In the genomic region with DNA sequence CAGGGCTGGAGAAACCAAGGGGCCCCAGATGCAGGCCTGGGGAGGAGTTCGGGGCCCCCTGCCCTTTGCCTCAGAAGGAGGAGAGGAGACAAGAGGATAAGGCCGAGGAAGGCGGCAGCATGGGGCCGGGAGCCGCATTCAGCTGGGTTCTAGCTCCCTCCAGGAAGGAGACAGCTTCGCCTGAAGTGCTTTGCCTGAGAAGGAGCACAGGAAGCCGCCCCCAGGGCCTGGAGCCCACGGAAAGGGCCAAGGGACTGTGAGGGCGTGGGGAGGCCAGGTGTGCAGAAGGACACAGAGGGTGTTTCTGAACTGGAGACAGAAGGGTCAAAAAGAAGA, we compare ENCODE assay signal across 1 cellular context.
TF ChIP-seq lines count a peak whose summit lies in the region.

No MANE protein-coding gene starts in this region.

TF ChIP-seq in H1, 55 proteins besides CTCF, POLR2A, EP300 and RAD21 (continued from another document):
- TF ChIP-seq, protein P1, sequence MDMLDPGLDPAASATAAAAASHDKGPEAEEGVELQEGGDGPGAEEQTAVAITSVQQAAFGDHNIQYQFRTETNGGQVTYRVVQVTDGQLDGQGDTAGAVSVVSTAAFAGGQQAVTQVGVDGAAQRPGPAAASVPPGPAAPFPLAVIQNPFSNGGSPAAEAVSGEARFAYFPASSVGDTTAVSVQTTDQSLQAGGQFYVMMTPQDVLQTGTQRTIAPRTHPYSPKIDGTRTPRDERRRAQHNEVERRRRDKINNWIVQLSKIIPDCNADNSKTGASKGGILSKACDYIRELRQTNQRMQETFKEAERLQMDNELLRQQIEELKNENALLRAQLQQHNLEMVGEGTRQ (IDR thresholded peaks at IDR 0.05; ENCODE audit: low read length) = no peak
- TF ChIP-seq BCL11A (IDR thresholded peaks at IDR 0.05; ENCODE audit: low read depth in 2 of 2, low read length in 2 of 2) = no peak
- TF ChIP-seq, protein P2, sequence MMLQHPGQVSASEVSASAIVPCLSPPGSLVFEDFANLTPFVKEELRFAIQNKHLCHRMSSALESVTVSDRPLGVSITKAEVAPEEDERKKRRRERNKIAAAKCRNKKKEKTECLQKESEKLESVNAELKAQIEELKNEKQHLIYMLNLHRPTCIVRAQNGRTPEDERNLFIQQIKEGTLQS (IDR thresholded peaks at IDR 0.05; ENCODE audit: insufficient read depth, low read depth, low read length) = no peak
- TF ChIP-seq JUND (IDR thresholded peaks at IDR 0.05; ENCODE audit: low read length) = no peak
- TF ChIP-seq ZNF274 (IDR thresholded peaks at IDR 0.05; ENCODE audit: borderline replicate concordance, extremely low read depth, low read length) = no peak
- no peak for TF ChIP-seq EGR1 (IDR thresholded peaks at IDR 0.05; ENCODE audit: borderline replicate concordance, low read depth, low read length)
- TF ChIP-seq TAF7 (optimal IDR thresholded peaks at IDR 0.05; ENCODE audit: borderline replicate concordance, low read depth, low read length) = no peak
- no peak for TF ChIP-seq POU5F1 (IDR thresholded peaks at IDR 0.05; ENCODE audit: low read depth, low read length)
- TF ChIP-seq ATF2 (IDR thresholded peaks at IDR 0.05; ENCODE audit: low read length) = no peak
